Comparison of ENCODE assay signal across 8 cellular contexts in genomic region chr21:45405271-45405818, GRCh38. TPM values are rescaled to one million over a fixed set of nuclear protein-coding genes. Genes with fewer than 3 reads are reported as not detected.
DNase-seq lines count a peak whose midpoint lies in the region; ATAC-seq lines count a peak whose summit lies in the region.

No MANE protein-coding gene starts in this region.

- H3K36me3 ChIP-seq in ACC112 (ENCODE audit: insufficient read depth, low read length) (no peaks in the 10 kb centered on the region; the same call in 1 of the 2 replicates), HUES64 (ENCODE audit: insufficient read depth, low read length) (peaks cover 9% of the 10 kb centered on the region; the same call in 1 of the 2 replicates), ectodermal cell (ENCODE audit: control insufficient read depth, insufficient read depth, low read length) (no peaks in the 10 kb centered on the region), mesenchymal stem cell (ENCODE audit: control insufficient read depth in 1 of 2, insufficient read depth in 2 of 2, low read depth in 1 of 2, low read length in 2 of 2) (peaks cover 3 to 27% of the 10 kb centered on the region in 2 experiments)

- peak overlapping the region; percentile 82 to 88 for H3K18ac ChIP-seq in mesenchymal stem cell (ENCODE audit: low read depth in 1 of 2, low read length in 2 of 2)

- peak overlapping the region; percentile 77 for H3K4me3 ChIP-seq in ACC112 (ENCODE audit: low read depth, low read length)
- peak overlapping the region; percentile 69 for H3K4me3 ChIP-seq in HUES64 (ENCODE audit: low read length)
- peak overlapping the region; percentile 62 for H3K4me3 ChIP-seq in ectodermal cell (ENCODE audit: insufficient read depth, low read depth, low read length)
- peak overlapping the region; percentile 75 to 94 for H3K4me3 ChIP-seq in mesenchymal stem cell (ENCODE audit: insufficient read depth in 1 of 2, low read depth in 1 of 2, low read length in 2 of 2)

- H2BK5ac ChIP-seq in mesenchymal stem cell (ENCODE audit: low read depth, low read length, poor library complexity, severe bottlenecking) = peak overlapping the region; percentile 90

- H2BK12ac ChIP-seq in mesenchymal stem cell (ENCODE audit: low read length in 2 of 2) = no peak overlapping the region

- H2BK15ac ChIP-seq in mesenchymal stem cell (ENCODE audit: low read depth, poor library complexity, severe bottlenecking) = no peak overlapping the region

- no peak overlapping the region for H2AK5ac ChIP-seq in mesenchymal stem cell (ENCODE audit: low read length, severe bottlenecking)

- H3K4me2 ChIP-seq in mesenchymal stem cell (ENCODE audit: low read length, poor library complexity, severe bottlenecking) = peak overlapping the region; percentile 50

- WGBS in HUES64 = under 1% methylated on average over 86 of the region's 86 CpGs
- 0% methylated on average over 86 of the region's 86 CpGs for WGBS in ectodermal cell, 2 experiments
- WGBS in mesenchymal stem cell = under 1% methylated on average over 35 of the region's 86 CpGs

- H3K27ac ChIP-seq in ACC112 (ENCODE audit: low read depth, low read length) (no peak overlapping the region), HUES64 (ENCODE audit: low read depth, low read length) (peak overlapping the region; percentile 86; the same call in 1 of the 2 replicates), ectodermal cell (ENCODE audit: insufficient read depth, low read depth, low read length, poor library complexity, severe bottlenecking) (no peak overlapping the region), mesenchymal stem cell (ENCODE audit: low read length, poor library complexity, severe bottlenecking) (no peak overlapping the region)

- peak overlapping the region; percentile 79 to 81 for H3K4ac ChIP-seq in mesenchymal stem cell (ENCODE audit: low read depth in 1 of 2, low read length in 2 of 2)

- peaks cover 23% of the 10 kb centered on the region for H3K27me3 ChIP-seq in ACC112 (ENCODE audit: insufficient read depth, low read length)
- peaks cover 16% of the 10 kb centered on the region for H3K27me3 ChIP-seq in HUES64 (ENCODE audit: insufficient read depth, low read length)
- H3K27me3 ChIP-seq in ectodermal cell (ENCODE audit: control insufficient read depth, insufficient read depth, low read length, poor library complexity, severe bottlenecking) = peaks cover 31% of the 10 kb centered on the region
- H3K27me3 ChIP-seq in mesenchymal stem cell (ENCODE audit: control insufficient read depth in 1 of 2, insufficient read depth in 1 of 2, low read length in 2 of 2) = no peaks in the 10 kb centered on the region

- H2BK120ac ChIP-seq in mesenchymal stem cell (ENCODE audit: low read depth, low read length) = peak overlapping the region; percentile 83

- peaks cover 9% of the 10 kb centered on the region for H3K9me3 ChIP-seq in HUES64 (ENCODE audit: insufficient read depth, low read depth, low read length)
- H3K9me3 ChIP-seq in ectodermal cell (ENCODE audit: control insufficient read depth, low read length) = no peaks in the 10 kb centered on the region
- peaks cover 16% of the 10 kb centered on the region for H3K9me3 ChIP-seq in mesenchymal stem cell (ENCODE audit: control insufficient read depth, low read length)

- DNase-seq in mesenchymal stem cell (peak; percentile 51), NCI-H524 (lab: John Stamatoyannopoulos, UW) (no peak)
- no peak for DNase-seq in effector CD4-positive, alpha-beta T cell

- H3K23ac ChIP-seq in mesenchymal stem cell (ENCODE audit: low read length in 2 of 2) = no peak overlapping the region

- H3K14ac ChIP-seq in mesenchymal stem cell (ENCODE audit: low read length in 2 of 2) = peak overlapping the region in 1 of 2 experiments; percentile 92

- no peaks in the 10 kb centered on the region for H3K4me1 ChIP-seq in ACC112 (ENCODE audit: control insufficient read depth, insufficient read depth, low read length, unreplicated experiment)
- H3K4me1 ChIP-seq in HUES64 (ENCODE audit: insufficient read depth, low read length) = peaks cover 42% of the 10 kb centered on the region
- peaks cover 31% of the 10 kb centered on the region for H3K4me1 ChIP-seq in ectodermal cell (ENCODE audit: control insufficient read depth, insufficient read depth, low read length)
- H3K4me1 ChIP-seq in mesenchymal stem cell (ENCODE audit: control insufficient read depth, insufficient read depth, low read depth, low read length) = peaks cover 52% of the 10 kb centered on the region

- no peak for ATAC-seq in HG03565 (IDR thresholded peaks at IDR 0.05; ENCODE audit: unreplicated experiment)
- ATAC-seq in HG02763 (IDR thresholded peaks at IDR 0.05; ENCODE audit: unreplicated experiment) = no peak

- H3K79me2 ChIP-seq in ACC112 (ENCODE audit: control insufficient read depth, insufficient read depth, low read length, unreplicated experiment) = no peaks in the 10 kb centered on the region

- H3K79me1 ChIP-seq in mesenchymal stem cell (replicated peaks; ENCODE audit: low read length, poor library complexity, severe bottlenecking) = peaks cover 3% of the 10 kb centered on the region

- H3K9ac ChIP-seq in HUES64 (ENCODE audit: low read depth, low read length) = peak overlapping the region; percentile 93
- peak overlapping the region; percentile 59 for H3K9ac ChIP-seq in mesenchymal stem cell (ENCODE audit: low read length)

- peak overlapping the region; percentile 83 for H4K91ac ChIP-seq in mesenchymal stem cell (ENCODE audit: low read length)

- H4K8ac ChIP-seq in mesenchymal stem cell (ENCODE audit: low read length) = peak overlapping the region; percentile 31

- H2AFZ ChIP-seq in ACC112 (ENCODE audit: low read length, unreplicated experiment) (peak overlapping the region; percentile 43), mesenchymal stem cell (ENCODE audit: low read depth, low read length) (no peak overlapping the region)

RNA-seq across cellular contexts. Expression of gene COL18A1, which starts 0.4 kb away (rescaled TPM):
- polyA plus RNA-seq in HUES64 (2013, experiment 1 of 2) = 84.3 TPM
- polyA plus RNA-seq in HUES64 (2013, experiment 2 of 2) = 87.8 TPM
- 96.1 TPM for polyA plus RNA-seq in ectodermal cell (2013, experiment 1 of 4)
- polyA plus RNA-seq in ectodermal cell (2013, experiment 2 of 4) = 99.8 TPM
- 88.8 TPM for polyA plus RNA-seq in ectodermal cell (2013, experiment 3 of 4)
- 88.6 TPM for polyA plus RNA-seq in ectodermal cell (2013, experiment 4 of 4)
- polyA plus RNA-seq in mesenchymal stem cell (2013, experiment 1 of 2) = 330 TPM
- 322 TPM for polyA plus RNA-seq in mesenchymal stem cell (2013, experiment 2 of 2)
